ENCODE assay signal across 25 cellular contexts in the genomic region with DNA sequence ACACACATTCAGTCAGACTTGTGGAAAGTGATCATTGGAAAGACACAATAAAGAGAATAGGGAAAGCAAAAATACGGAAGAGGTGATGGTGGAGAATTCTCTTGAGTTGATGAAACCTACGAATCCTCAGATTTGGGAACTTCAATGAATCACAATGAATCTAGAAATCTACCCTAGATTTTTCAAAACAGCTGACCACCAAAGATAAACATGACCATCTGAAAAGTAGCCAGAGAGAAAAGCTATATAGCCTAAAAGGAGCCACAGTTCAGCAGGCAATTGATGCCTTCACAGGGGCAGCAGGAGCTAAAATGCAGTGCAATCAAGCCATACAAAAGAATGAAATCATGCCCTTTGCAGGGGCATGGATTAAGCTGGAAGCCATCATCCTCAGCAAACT.
"Had no signal": no experiment of that assay in that cellular context is flagged by ENCODE, and none has a peak within 500 bp of the region (broad histone marks: within the 10 kb centered on the region; RNA-seq: fewer than 3 reads in every experiment).

No MANE protein-coding gene starts in this region.

- H3K27me3 Mint-ChIP-seq: activated CD8-positive, alpha-beta T cell treated with anti-CD3 and anti-CD28 coated beads for 36 hours; naive B cell; stimulated activated memory B cell treated with anti-CD40 and anti-IgM and Interleukin-4, amounts not matched to agents 10 μg/mL and 1 μg/mL and 100 μg/mL, for 72 hours had no signal

- H3K27ac ChIP-seq: brain microvascular endothelial cell, lower lobe of right lung, right lobe of liver, testis, vagina had no signal

- H3K9me3 ChIP-seq: lower lobe of right lung, mucosa of descending colon, right lobe of liver, testis, vagina had no signal

- H3K4me1 ChIP-seq: right lobe of liver, testis, vagina had no signal

- H3K9me3 Mint-ChIP-seq: naive B cell; stimulated activated memory B cell treated with anti-CD40 and anti-IgM and Interleukin-4, amounts not matched to agents 10 μg/mL and 1 μg/mL and 100 μg/mL, for 72 hours had no signal

- H3K4me3 ChIP-seq: lower lobe of right lung, mucosa of descending colon, right lobe of liver, testis, vagina had no signal

- H3K27ac Mint-ChIP-seq: activated CD8-positive, alpha-beta memory T cell treated with anti-CD3 and anti-CD28 coated beads, Interleukin-2, amount 10 ng/mL, durations not matched to agents 7 days and 5 days; activated CD8-positive, alpha-beta T cell treated with anti-CD3 and anti-CD28 coated beads for 36 hours; stimulated activated memory B cell treated with anti-CD40 and anti-IgM and Interleukin-4, amounts not matched to agents 10 μg/mL and 1 μg/mL and 100 μg/mL, for 72 hours had no signal

- H3K36me3 Mint-ChIP-seq: naive B cell; stimulated activated memory B cell treated with anti-CD40 and anti-IgM and Interleukin-4, amounts not matched to agents 10 μg/mL and 1 μg/mL and 100 μg/mL, for 72 hours had no signal

- H3K27me3 ChIP-seq: brain microvascular endothelial cell, right lobe of liver, testis, vagina had no signal

- H3K36me3 ChIP-seq: brain microvascular endothelial cell, lower lobe of right lung, right lobe of liver, vagina had no signal

- ATAC-seq: activated CD8-positive, alpha-beta memory T cell treated with anti-CD3 and anti-CD28 coated beads, Interleukin-2, amount 10 ng/mL, durations not matched to agents 7 days and 5 days; activated CD8-positive, alpha-beta T cell treated with anti-CD3 and anti-CD28 coated beads for 36 hours; lower lobe of right lung; mucosa of descending colon; right lobe of liver; stimulated activated memory B cell treated with anti-CD40 and anti-IgM and Interleukin-4, amounts not matched to agents 10 μg/mL and 1 μg/mL and 100 μg/mL, for 72 hours had no signal

- DNase-seq: activated CD4-positive, alpha-beta T cell treated with anti-CD3 and anti-CD28 coated beads for 48 hours; activated CD8-positive, alpha-beta memory T cell treated with anti-CD3 and anti-CD28 coated beads, Interleukin-2, amount 10 ng/mL, durations not matched to agents 7 days and 5 days; activated CD8-positive, alpha-beta T cell treated with anti-CD3 and anti-CD28 coated beads for 36 hours; activated gamma-delta T cell; activated naive CD4-positive, alpha-beta T cell treated with anti-CD3 and anti-CD28 coated beads, Interleukin-2, amount 50 U/mL, for 16 hours; activated T-cell treated with anti-CD3 and anti-CD28 coated beads for 4 hours; aorta; caudate nucleus; dermis blood vessel endothelial cell; effector CD8-positive, alpha-beta T cell; erythroblast; foreskin melanocyte; kidney; lower lobe of right lung; mucosa of descending colon; naive B cell; posterior cingulate gyrus; right lobe of liver; small intestine; stimulated activated CD4-positive, alpha-beta T cell treated with anti-CD3 and anti-CD28 coated beads, Interleukin-15, amount 100 ng/mL, for 24 hours; testis; trophoblast cell had no signal

- H3K4me3 Mint-ChIP-seq: activated CD8-positive, alpha-beta memory T cell treated with anti-CD3 and anti-CD28 coated beads, Interleukin-2, amount 10 ng/mL, durations not matched to agents 7 days and 5 days; activated CD8-positive, alpha-beta T cell treated with anti-CD3 and anti-CD28 coated beads for 36 hours; naive B cell; stimulated activated memory B cell treated with anti-CD40 and anti-IgM and Interleukin-4, amounts not matched to agents 10 μg/mL and 1 μg/mL and 100 μg/mL, for 72 hours had no signal
